ENCODE assay signal across 8 cellular contexts in the genomic region with DNA sequence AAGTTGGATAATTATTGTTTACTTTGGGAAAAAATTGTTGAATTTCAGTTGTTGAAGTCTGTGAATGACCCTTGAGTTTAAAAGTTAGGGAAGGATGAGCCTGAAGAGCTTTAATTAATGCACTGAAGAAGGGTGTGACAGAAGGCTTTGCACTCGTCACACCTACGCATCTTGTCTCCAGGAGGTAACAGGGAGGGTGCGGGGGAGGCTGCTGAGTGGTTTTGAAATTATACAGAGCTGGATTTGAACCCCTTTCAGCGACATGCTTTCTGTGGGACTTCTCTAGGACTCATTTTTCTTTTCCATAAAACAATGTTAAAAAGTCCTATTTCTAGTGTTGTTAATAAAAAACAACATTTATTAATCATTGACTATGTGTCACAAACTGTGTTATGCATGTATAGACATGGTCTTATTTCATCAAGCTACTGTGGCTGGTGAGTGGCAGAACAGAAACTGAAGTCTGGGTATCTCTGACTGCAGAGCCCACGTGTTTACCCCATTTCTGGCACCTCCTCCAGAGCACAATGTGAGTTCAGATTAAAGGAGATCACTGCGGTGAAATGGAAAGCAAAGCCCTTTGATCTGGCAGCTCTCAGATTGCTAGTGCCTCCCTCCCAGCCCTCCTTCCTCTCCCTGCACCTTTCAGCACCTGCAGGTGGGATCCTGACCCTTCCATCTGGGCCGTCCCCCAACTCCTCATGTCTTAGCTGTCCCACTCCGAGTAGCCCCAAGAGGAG.
A peak's percentile ranks its signal among the peaks of the same experiment; 100 is the strongest.
DNase-seq lines count a peak whose midpoint lies in the region; ATAC-seq and TF ChIP-seq lines count a peak whose summit lies in the region.

No MANE protein-coding gene starts in this region.

- H3K4me2 ChIP-seq in PC-3 (ENCODE audit: low read length) (0 out of 2 replicates have a peak overlapping the region, but pooled peaks have one; percentile 30), GM23248 (ENCODE audit: unreplicated experiment) (no peak overlapping the region)

- peak; percentile 11 for DNase-seq in NCI-H82 (lab: John Stamatoyannopoulos, UW)
- no peak for DNase-seq in NCI-H82 treated with DMSO at 0.1 percent for 48 hours (lab: John Stamatoyannopoulos, UW; ENCODE audit: unreplicated experiment)
- DNase-seq in PC-3: no peak
- DNase-seq in caudate nucleus (lab: John Stamatoyannopoulos, UW): peak in 42 of 61 donors; percentile 19 to 92 (median 50)
- peak in 2 of 3 donors; percentile 24 to 29 for DNase-seq in stimulated activated CD4-positive, alpha-beta T cell treated with anti-CD3 and anti-CD28 coated beads, TNF-alpha, amount 100 ng/mL, for 48 hours (ENCODE audit: low read depth in 3 of 3)
- no peak for DNase-seq in tibial artery
- no peak for DNase-seq in GM23248
- no peak for DNase-seq in NCI-H146 (lab: John Stamatoyannopoulos, UW)

- peaks cover 8% of the 10 kb centered on the region; the same call in 1 of the 2 replicates for H3K4me1 ChIP-seq in PC-3 (ENCODE audit: insufficient read depth, low read length)
- no peaks in the 10 kb centered on the region for H3K4me1 ChIP-seq in tibial artery
- H3K4me1 ChIP-seq in GM23248 (ENCODE audit: insufficient read depth): no peaks in the 10 kb centered on the region

- TF ChIP-seq CTCF in PC-3 (conservative IDR thresholded peaks at IDR 0.05; ENCODE audit: low read depth, low read length) (no peak), tibial artery (IDR thresholded peaks at IDR 0.05) (no peak)

- no peaks in the 10 kb centered on the region for H4K20me1 ChIP-seq in PC-3 (ENCODE audit: low read length)
- no peaks in the 10 kb centered on the region for H4K20me1 ChIP-seq in GM23248 (ENCODE audit: insufficient read depth)

- no peaks in the 10 kb centered on the region for H3K79me2 ChIP-seq in PC-3 (ENCODE audit: low read length)
- no peaks in the 10 kb centered on the region for H3K79me2 ChIP-seq in GM23248 (ENCODE audit: insufficient read depth)

- H3K4me3 ChIP-seq in PC-3 (ENCODE audit: low read length): no peak overlapping the region
- H3K4me3 ChIP-seq in tibial artery: no peak overlapping the region
- H3K4me3 ChIP-seq in GM23248: no peak overlapping the region

- CTCF ChIA-PET in PC-3 (lab: Charles Lee): no interaction called here

- no peak overlapping the region for H3K9ac ChIP-seq in PC-3 (ENCODE audit: low read length)
- no peak overlapping the region for H3K9ac ChIP-seq in GM23248

- H3K27me3 ChIP-seq in PC-3 (ENCODE audit: low read length) (no peaks in the 10 kb centered on the region), tibial artery (peaks cover 0 to 15% of the 10 kb centered on the region in 2 donors), GM23248 (replicated peaks; ENCODE audit: insufficient read depth) (no peaks in the 10 kb centered on the region)

- no TSS peak for BruUV-seq in PC-3 (replicated peaks; lab: Mats Ljungman, UMichigan)

- no peaks in the 10 kb centered on the region for H3K36me3 ChIP-seq in PC-3 (ENCODE audit: low read depth, low read length)
- no peaks in the 10 kb centered on the region for H3K36me3 ChIP-seq in tibial artery
- no peaks in the 10 kb centered on the region for H3K36me3 ChIP-seq in GM23248 (ENCODE audit: low read depth)

- no peaks in the 10 kb centered on the region for H3K9me3 ChIP-seq in PC-3 (ENCODE audit: low read length)
- peaks cover 0 to 4% (median 0%) of the 10 kb centered on the region in 3 donors for H3K9me3 ChIP-seq in tibial artery
- H3K9me3 ChIP-seq in GM23248 (ENCODE audit: low read depth): no peaks in the 10 kb centered on the region

- H3F3A ChIP-seq in PC-3 (ENCODE audit: low read length, unreplicated experiment) (no peaks in the 10 kb centered on the region), GM23248 (ENCODE audit: insufficient read depth) (no peaks in the 10 kb centered on the region)

- no peak for ATAC-seq in PC-3

- 10 to 14% methylated on average over 8 of the region's 8 CpGs for WGBS in GM23248 (ENCODE audit: low coverage in 1 of 2, low lambda C conversion rate in 2 of 2, missing lambda C conversion rate in 2 of 2), 2 experiments

- POLR2A ChIA-PET in PC-3 (lab: Charles Lee; ENCODE audit: unreplicated experiment): no interaction called here

- H3K27ac ChIP-seq in PC-3 (ENCODE audit: low read length) (no peak overlapping the region), caudate nucleus (ENCODE audit: low read depth, low read length) (no peak overlapping the region), tibial artery (no peak overlapping the region), GM23248 (no peak overlapping the region)

- intact Hi-C loops in PC-3 (cut with micrococcal nuclease) (no loop called here), tibial artery (cut with DNase I; ENCODE audit: low total_unique reads) (no loop called here)

- in situ Hi-C loops in GM23248 (cut with MboI): no loop called here

- H3K9me2 ChIP-seq in PC-3 (replicated peaks; ENCODE audit: low read length) (no peaks in the 10 kb centered on the region), GM23248 (ENCODE audit: insufficient read depth) (no peaks in the 10 kb centered on the region)

- H2AFZ ChIP-seq in PC-3 (ENCODE audit: low read length) (no peak overlapping the region; the same call in 1 of the 2 replicates), GM23248 (no peak overlapping the region)

Comparison
In these comparisons a context has a peak if more than half of its experiments do, and no peak if none do; other contexts are left out.
1. DNase-seq: peak in NCI-H82 (single experiment), caudate nucleus (42 of 61) and stimulated activated CD4-positive, alpha-beta T cell treated with anti-CD3 and anti-CD28 coated beads, TNF-alpha, amount 100 ng/mL, for 48 hours (2 of 3); none in NCI-H82 treated with DMSO at 0.1 percent for 48 hours (single experiment), PC-3 (single experiment), tibial artery (0 of 2), GM23248 (single experiment) and NCI-H146 (single experiment).